In the genomic region with DNA sequence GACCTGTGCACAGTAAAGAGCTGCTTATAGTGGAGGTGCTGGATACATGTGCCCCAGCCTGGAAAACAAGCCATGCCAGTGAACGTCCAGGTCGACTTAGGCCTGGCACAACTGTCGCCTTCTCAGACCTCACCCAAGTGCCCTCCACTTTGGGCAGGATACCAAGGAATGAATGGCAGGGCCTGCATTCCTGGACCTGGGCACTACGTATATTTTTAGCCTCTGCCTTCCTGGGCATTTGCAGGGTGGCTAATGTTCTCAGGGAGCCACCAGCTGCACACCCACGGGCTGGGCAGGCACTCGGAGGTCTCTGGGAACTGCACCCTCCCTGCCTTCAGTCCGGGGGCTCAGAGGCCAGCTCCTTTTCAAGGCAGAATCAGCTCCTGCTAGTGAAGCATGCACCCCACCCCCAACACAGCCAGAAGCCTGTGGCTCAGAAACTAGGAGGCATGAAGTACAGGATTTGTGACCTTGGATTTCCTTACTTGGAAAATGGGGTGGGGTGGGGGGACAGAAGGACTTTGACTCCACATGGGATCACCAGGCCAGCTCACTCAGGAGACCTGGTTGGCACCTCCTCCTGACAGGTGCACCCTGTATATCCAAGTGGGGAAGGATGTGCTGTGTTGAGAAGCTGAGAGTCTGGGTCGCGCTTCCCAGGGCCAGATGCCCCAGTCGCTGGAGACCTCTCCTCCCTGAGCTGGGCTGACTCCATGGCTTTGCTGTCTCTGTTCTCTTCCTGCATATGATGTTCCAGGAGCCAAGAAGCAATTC, we compare ENCODE assay signal across 7 cellular contexts. TPM values are rescaled to one million over a fixed set of nuclear protein-coding genes. Genes with fewer than 3 reads are reported as not detected.
DNase-seq lines count a peak whose midpoint lies in the region; ATAC-seq, FAIRE-seq and TF ChIP-seq lines count a peak whose summit lies in the region.
"Had no signal": no experiment of that assay in that cellular context is flagged by ENCODE, and none has a peak within 500 bp of the region (broad histone marks: within the 10 kb centered on the region; RNA-seq: fewer than 3 reads in every experiment).

No MANE protein-coding gene starts in this region.

- in situ Hi-C loops in HAP-1 (cut with MboI; ENCODE audit: low sequenced_read_pairs): loop anchor here (5.0 kb wide), 1 partner anchor 57 kb away; no protein-coding TSS in a partner anchor

- peaks cover 13% of the 10 kb centered on the region in 2 experiments for H4K20me1 ChIP-seq in H1 (replicated peaks in 1 of 2; ENCODE audit: control insufficient read depth in 1 of 2, insufficient read depth in 2 of 2, low read length in 2 of 2)

- H3K56ac ChIP-seq in H1 (replicated peaks; ENCODE audit: insufficient read length, low read depth, low read length): no peak overlapping the region

- DNase-seq in T-cell: no peak
- no peak for DNase-seq in H1 (ENCODE audit: low read depth in 1 of 2, low spot score in 2 of 2)
- peak in 4 of 6 donors; percentile 54 to 80 (median 72) for DNase-seq in pancreas
- no peak for DNase-seq in dermis blood vessel endothelial cell
- DNase-seq in HAP-1 (ENCODE audit: low spot score in 2 of 2): no peak
- DNase-seq: endodermal cell had no signal

- WGBS in H1 (ENCODE audit: extremely low coverage in 1 of 2, insufficient coverage in 1 of 2, insufficient read length in 1 of 2, insufficient replicate concordance in 2 of 2, low coverage in 1 of 2, low lambda C conversion rate in 2 of 2, missing lambda C conversion rate in 1 of 2), 2 experiments: 88% methylated on average over 10 of the region's 10 CpGs; no CpG with 5 or more reads in 1 of the 2 experiments
- WGBS in pancreas, 2 donors: 14 to 18% methylated on average over 10 of the region's 10 CpGs

- no peak for FAIRE-seq in H1 (lab: Jason Lieb, UNC)
- no peak for FAIRE-seq in pancreas (lab: Jason Lieb, UNC)
- FAIRE-seq: GM12892 had no signal

- H3K9me3 Mint-ChIP-seq in T-cell: peaks cover 0 to 3% (median 2%) of the 10 kb centered on the region in 3 donors
- H3K9me3 Mint-ChIP-seq: endodermal cell had no signal

- no peak overlapping the region for H2AFZ ChIP-seq in H1 (ENCODE audit: low read length)

- peak overlapping the region; percentile 2 to 61 for H3K27ac Mint-ChIP-seq in T-cell
- H3K27ac Mint-ChIP-seq: endodermal cell had no signal

- H3K27ac ChIP-seq in H1 (ENCODE audit: low read depth, low read length): no peak overlapping the region
- H3K27ac ChIP-seq in pancreas: peak overlapping the region; percentile 45 to 97 (median 62)

- H3K36me3 ChIP-seq in H1 (ENCODE audit: control insufficient read depth in 2 of 4, insufficient read depth in 4 of 4, low read length in 3 of 4) (peaks cover 0 to 6% (median 4%) of the 10 kb centered on the region in 4 experiments; a peak in 4 of 8 replicates), pancreas (no peaks in the 10 kb centered on the region), HAP-1 (replicated peaks) (peaks cover 7% of the 10 kb centered on the region)

- no peaks in the 10 kb centered on the region for H3K27me3 Mint-ChIP-seq in T-cell

- peaks cover 50 to 55% (median 53%) of the 10 kb centered on the region in 3 donors for H3K4me1 Mint-ChIP-seq in T-cell

- no peak for TF ChIP-seq EP300 in H1 (IDR thresholded peaks at IDR 0.05; ENCODE audit: borderline replicate concordance in 1 of 2, low read depth in 2 of 2, low read length in 2 of 2)

- no peak overlapping the region for H3K4me2 ChIP-seq in H1 (ENCODE audit: insufficient read depth in 1 of 2, low read depth in 2 of 2, low read length in 2 of 2)

- H2AK5ac ChIP-seq in H1 (ENCODE audit: low read depth, low read length): no peak overlapping the region

- no peak overlapping the region for H3K23ac ChIP-seq in H1 (ENCODE audit: insufficient read length)

- no peak overlapping the region for H4K91ac ChIP-seq in H1 (replicated peaks; ENCODE audit: insufficient read length, low read length)

- H3K4ac ChIP-seq in H1 (replicated peaks; ENCODE audit: insufficient read length, low read depth, low read length): no peak overlapping the region

- H3K79me1 ChIP-seq in H1 (ENCODE audit: low read depth, low read length): peaks cover 11% of the 10 kb centered on the region

- no peak for TF ChIP-seq CTCF in H1 (IDR thresholded peaks at IDR 0.05; ENCODE audit: control extremely low read depth in 1 of 3, insufficient read depth in 1 of 3, low read depth in 1 of 3, low read length in 3 of 3)
- TF ChIP-seq CTCF in pancreas (IDR thresholded peaks at IDR 0.05): no peak

- H4K5ac ChIP-seq in H1 (ENCODE audit: insufficient read length, low read depth, low read length): no peak overlapping the region

- no peak overlapping the region for H3K14ac ChIP-seq in H1 (ENCODE audit: insufficient read length)

- H3K4me3 Mint-ChIP-seq in T-cell: peak overlapping the region; percentile 54 to 88 (median 87)
- H3K4me3 Mint-ChIP-seq: endodermal cell had no signal

- POLR2A ChIA-PET in T-cell (lab: Charles Lee): no interaction called here
- POLR2A ChIA-PET in H1 (lab: Charles Lee; ENCODE audit: partially characterized antibody): interaction anchor here (1.2 to 12.2 kb wide), 7 partner anchors 10 to 73 kb away, joined by 3 to 125 read pairs (median 5); a partner anchor contains a TSS

- CTCF ChIA-PET in T-cell (lab: Charles Lee) (no interaction called here), H1 (lab: Charles Lee; ENCODE audit: partially characterized antibody) (interaction anchor here (0.6 to 3.9 kb wide), 7 partner anchors 13 to 140 kb away, joined by 3 to 16 read pairs (median 4); no protein-coding TSS in a partner anchor)

- H3K36me3 Mint-ChIP-seq in T-cell: peaks cover 9% of the 10 kb centered on the region

- no peak overlapping the region for H3K18ac ChIP-seq in H1 (ENCODE audit: extremely low read depth, low read length)

- peaks cover 13 to 19% of the 10 kb centered on the region in 2 experiments for H3K79me2 ChIP-seq in H1 (ENCODE audit: control insufficient read depth in 1 of 2, insufficient read depth in 2 of 2, low read length in 2 of 2)

- no peak for TF ChIP-seq RAD21 in H1 (IDR thresholded peaks at IDR 0.05 in 1 of 2, conservative IDR thresholded peaks at IDR 0.05 in 1 of 2; ENCODE audit: low read depth in 2 of 2, low read length in 2 of 2)

- H4K8ac ChIP-seq in H1 (ENCODE audit: extremely low read depth, insufficient read depth, low read length): peak overlapping the region; percentile 15; the same call in 1 of the 2 replicates

- intact Hi-C loops in pancreas (cut with DNase I): loop anchor here in 2 of 3 donors (5.0 kb wide), 2 partner anchors 47 to 57 kb away; no protein-coding TSS in a partner anchor

- H3K9me3 ChIP-seq in H1 (ENCODE audit: insufficient read depth in 2 of 2, low read depth in 1 of 2, low read length in 1 of 2) (no peaks in the 10 kb centered on the region), pancreas (no peaks in the 10 kb centered on the region), HAP-1 (no peaks in the 10 kb centered on the region)

- H2BK5ac ChIP-seq in H1 (ENCODE audit: low read depth, low read length): no peak overlapping the region; the same call in 1 of the 2 replicates

- no peaks in the 10 kb centered on the region; a peak in 1 of 7 replicates for H3K27me3 ChIP-seq in H1 (replicated peaks in 1 of 4; ENCODE audit: control insufficient read depth in 3 of 4, extremely low read depth in 1 of 4, insufficient read depth in 3 of 4, low read length in 3 of 4)
- no peaks in the 10 kb centered on the region for H3K27me3 ChIP-seq in pancreas
- H3K27me3 ChIP-seq in HAP-1 (ENCODE audit: low read depth): no peaks in the 10 kb centered on the region

- peaks cover 5% of the 10 kb centered on the region; the same call in 1 of the 2 replicates for H3K23me2 ChIP-seq in H1 (ENCODE audit: low read depth, low read length)

- no peak overlapping the region for H3K9ac ChIP-seq in H1 (replicated peaks in 1 of 4; ENCODE audit: extremely low read depth in 1 of 4, low read depth in 3 of 4, low read length in 3 of 4)

- no peak overlapping the region for H3K4me3 ChIP-seq in H1 (ENCODE audit: extremely low read depth in 1 of 4, insufficient read depth in 2 of 4, low read depth in 3 of 4, low read length in 4 of 4)
- H3K4me3 ChIP-seq in pancreas: no peak overlapping the region
- no peak overlapping the region for H3K4me3 ChIP-seq in HAP-1

- TF ChIP-seq POLR2A in H1 (IDR thresholded peaks at IDR 0.05; ENCODE audit: control extremely low read depth in 1 of 2, low read depth in 2 of 2, low read length in 2 of 2): no peak

- H3K4me1 ChIP-seq in H1 (replicated peaks in 1 of 4; ENCODE audit: control insufficient read depth in 3 of 4, insufficient read depth in 4 of 4, low read length in 3 of 4): peaks cover 4 to 22% (median 7%) of the 10 kb centered on the region in 4 experiments
- peaks cover 18 to 22% (median 18%) of the 10 kb centered on the region in 3 donors for H3K4me1 ChIP-seq in pancreas
- H3K4me1 ChIP-seq in HAP-1: peaks cover 8% of the 10 kb centered on the region; the same call in 1 of the 2 replicates

- H2BK15ac ChIP-seq in H1 (ENCODE audit: low read length): no peak overlapping the region

- H2BK12ac ChIP-seq in H1 (ENCODE audit: low read depth, low read length): peak overlapping the region; percentile 39; the same call in 1 of the 2 replicates

- H2BK120ac ChIP-seq in H1 (replicated peaks; ENCODE audit: low read depth, low read length): no peak overlapping the region

- no peak for ATAC-seq in T-cell (replicated peaks in 1 of 4)
- ATAC-seq in pancreas: peak; percentile 2 to 51 (median 11)

- no peak overlapping the region for H2BK20ac ChIP-seq in H1 (ENCODE audit: low read length)

RNA-seq across cellular contexts. Expression of a gene that starts 2.5 kb away (rescaled TPM):
- total RNA-seq in T-cell (10 to 100 TPM; 40.5 to 55.5 (median 54.4) TPM), pancreas (10 to 100 TPM; 14.9 to 19.7 (median 16.7) TPM), dermis blood vessel endothelial cell (31.3 and 32.8 TPM in 2 replicates)
- total RNA-seq in H1 (2021; fragmentation: NEBNext Ultra II Directional; extraction: Animal tissue kit (Norgen Biotek cat#: 25700)): 65.6 and 70.0 TPM in 2 replicates
- polyA plus RNA-seq in H1 (2011; rRNA removed) (58.3 and 93.9 TPM in 2 replicates), pancreas (10 to 100 TPM in 1 of 2 donors, 1 to 10 TPM in 1; 8.4 to 20.1 TPM)
- polyA plus RNA-seq in H1 (2011; cell fraction: cytosol; rRNA removed): 55.5 TPM
- polyA plus RNA-seq in H1 (2011; cell fraction: nucleus; rRNA removed): 80.3 TPM
- polyA plus RNA-seq in H1 (2012, experiment 1 of 2): 62.5 to 71.2 TPM (median 67.6 TPM) in 4 replicates
- polyA plus RNA-seq in H1 (2012, experiment 2 of 2): 24.0 TPM
- 46.2 TPM for polyA plus RNA-seq in H1 (2013, experiment 1 of 2)
- 45.5 TPM for polyA plus RNA-seq in H1 (2013, experiment 2 of 2)
- polyA minus RNA-seq in H1 (2011; rRNA and poly(A)+ RNA removed): 51.4 and 62.8 TPM in 2 replicates
- polyA minus RNA-seq in H1 (2011; cell fraction: cytosol; rRNA and poly(A)+ RNA removed): 40.5 TPM
- 38.9 TPM for polyA minus RNA-seq in H1 (2011; cell fraction: nucleus; rRNA and poly(A)+ RNA removed)

RNA-seq across cellular contexts. Expression of a gene that starts 23.4 kb away (rescaled TPM):
- total RNA-seq in T-cell (100 to 1,000 TPM; 136 to 233 (median 208) TPM), pancreas (100 to 1,000 TPM in 1 of 6 donors, 10 to 100 TPM in 5; 55.6 to 105 (median 74.3) TPM), dermis blood vessel endothelial cell (450 and 557 TPM in 2 replicates)
- 339 and 361 TPM in 2 replicates for total RNA-seq in H1 (2021; fragmentation: NEBNext Ultra II Directional; extraction: Animal tissue kit (Norgen Biotek cat#: 25700))
- polyA plus RNA-seq in H1 (2011; rRNA removed) (607 and 648 TPM in 2 replicates), pancreas (100 to 1,000 TPM in 1 of 2 donors, 10 to 100 TPM in 1; 67.9 to 119 TPM)
- 619 TPM for polyA plus RNA-seq in H1 (2011; cell fraction: cytosol; rRNA removed)
- polyA plus RNA-seq in H1 (2011; cell fraction: nucleus; rRNA removed): 429 TPM
- 276 to 407 TPM (median 389 TPM) in 4 replicates for polyA plus RNA-seq in H1 (2012, experiment 1 of 2)
- 325 TPM for polyA plus RNA-seq in H1 (2012, experiment 2 of 2)
- 550 TPM for polyA plus RNA-seq in H1 (2013, experiment 1 of 2)
- 519 TPM for polyA plus RNA-seq in H1 (2013, experiment 2 of 2)
- polyA minus RNA-seq in H1 (2011; rRNA and poly(A)+ RNA removed): 194 and 202 TPM in 2 replicates
- 110 TPM for polyA minus RNA-seq in H1 (2011; cell fraction: cytosol; rRNA and poly(A)+ RNA removed)
- polyA minus RNA-seq in H1 (2011; cell fraction: nucleus; rRNA and poly(A)+ RNA removed): 72.4 TPM

RNA-seq across cellular contexts. Expression of a gene that starts 23.8 kb away (rescaled TPM):
- total RNA-seq in T-cell (10 to 100 TPM; 14.6 to 23.6 (median 19.4) TPM), pancreas (1 to 10 TPM; 6.6 to 9.7 (median 7.4) TPM), dermis blood vessel endothelial cell (13.8 and 16.5 TPM in 2 replicates)
- total RNA-seq in H1 (2021; fragmentation: NEBNext Ultra II Directional; extraction: Animal tissue kit (Norgen Biotek cat#: 25700)): 22.4 and 28.4 TPM in 2 replicates
- polyA plus RNA-seq in H1 (2011; rRNA removed) (29.7 and 36.6 TPM in 2 replicates), pancreas (10 to 100 TPM; 13.0 to 19.3 TPM)
- polyA plus RNA-seq in H1 (2011; cell fraction: cytosol; rRNA removed): 30.1 TPM
- polyA plus RNA-seq in H1 (2011; cell fraction: nucleus; rRNA removed): 83.9 TPM
- 18.9 to 24.1 TPM (median 19.8 TPM) in 4 replicates for polyA plus RNA-seq in H1 (2012, experiment 1 of 2)
- polyA plus RNA-seq in H1 (2012, experiment 2 of 2): 3.0 TPM
- polyA plus RNA-seq in H1 (2013, experiment 1 of 2): 12.9 TPM
- 12.2 TPM for polyA plus RNA-seq in H1 (2013, experiment 2 of 2)
- 16.5 and 24.4 TPM in 2 replicates for polyA minus RNA-seq in H1 (2011; rRNA and poly(A)+ RNA removed)
- polyA minus RNA-seq in H1 (2011; cell fraction: cytosol; rRNA and poly(A)+ RNA removed): 33.8 TPM
- polyA minus RNA-seq in H1 (2011; cell fraction: nucleus; rRNA and poly(A)+ RNA removed): 29.1 TPM

RNA-seq across cellular contexts. Expression of a gene that starts 54.1 kb away (rescaled TPM):
- total RNA-seq in T-cell: 10 to 100 TPM; 21.7 to 39.5 (median 35.2) TPM
- total RNA-seq in H1 (2021; fragmentation: NEBNext Ultra II Directional; extraction: Animal tissue kit (Norgen Biotek cat#: 25700)): 30.1 and 33.0 TPM in 2 replicates
- polyA plus RNA-seq in H1 (2011; rRNA removed): 16.0 and 25.8 TPM in 2 replicates
- polyA plus RNA-seq in H1 (2011; cell fraction: cytosol; rRNA removed): 12.2 TPM
- polyA plus RNA-seq in H1 (2011; cell fraction: nucleus; rRNA removed): 17.4 TPM
- 17.8 to 35.7 TPM (median 25.0 TPM) in 4 replicates for polyA plus RNA-seq in H1 (2012, experiment 1 of 2)
- polyA plus RNA-seq in H1 (2012, experiment 2 of 2): 9.2 TPM
- 24.0 TPM for polyA plus RNA-seq in H1 (2013, experiment 1 of 2)
- polyA plus RNA-seq in H1 (2013, experiment 2 of 2): 19.7 TPM
- 4.3 and 4.6 TPM in 2 replicates for polyA minus RNA-seq in H1 (2011; rRNA and poly(A)+ RNA removed)
- 34.5 TPM for polyA minus RNA-seq in H1 (2011; cell fraction: cytosol; rRNA and poly(A)+ RNA removed)
- polyA minus RNA-seq in H1 (2011; cell fraction: nucleus; rRNA and poly(A)+ RNA removed): 16.3 TPM
- total RNA-seq in pancreas: 10 to 100 TPM in 1 of 6 donors, 1 to 10 TPM in 5; 7.1 to 15.2 (median 8.4) TPM
- 1 to 10 TPM; 5.7 to 9.2 TPM for polyA plus RNA-seq in pancreas
- total RNA-seq in dermis blood vessel endothelial cell: 3.6 and 7.6 TPM in 2 replicates

Comparison
In these comparisons a context has a peak if more than half of its experiments do, and no peak if none do; other contexts are left out.
1. ATAC-seq: peak in pancreas (4 of 4); none in T-cell (0 of 4).
2. DNase-seq: peak in pancreas (4 of 6); none in T-cell (0 of 34), H1 (0 of 2), dermis blood vessel endothelial cell (single experiment) and HAP-1 (0 of 2).